ENCODE assay signal across 1 cellular context in the genomic region with DNA sequence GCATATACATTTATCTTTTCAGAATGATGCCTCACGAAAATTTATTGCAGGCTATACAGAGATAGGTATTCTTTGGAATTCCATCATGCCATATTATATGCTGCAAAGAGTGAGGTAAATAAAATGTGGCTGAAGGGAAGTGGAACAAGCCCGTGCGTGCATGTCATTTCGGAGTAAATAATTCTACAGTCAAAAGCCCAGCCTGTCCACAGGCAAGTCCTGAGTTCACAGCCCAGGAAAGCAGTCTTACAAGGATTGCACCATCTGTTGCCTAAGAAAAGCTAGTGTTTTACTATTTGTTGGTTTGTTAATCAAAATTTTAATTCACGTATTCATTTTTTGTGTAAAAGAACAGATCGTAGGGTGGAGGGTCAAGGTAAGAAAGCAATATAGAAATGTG.
TF ChIP-seq lines count a peak whose summit lies in the region.

No MANE protein-coding gene starts in this region.

TF ChIP-seq in IMR-90, 13 proteins besides CTCF, POLR2A, EP300 and RAD21 (continued from another document):
- no peak for TF ChIP-seq MAZ (IDR thresholded peaks at IDR 0.05; ENCODE audit: borderline replicate concordance, low read depth, low read length)
- TF ChIP-seq ELK1 (IDR thresholded peaks at IDR 0.05; ENCODE audit: borderline replicate concordance, low read depth, low read length), result no peak
TF ChIP-seq in IMR-90: peak in this region for 0.
